Comparison of ENCODE assay signal across 19 cellular contexts in genomic region chr6:79431469-79431868, GRCh38.
DNase-seq lines count a peak whose midpoint lies in the region; ATAC-seq, FAIRE-seq and TF ChIP-seq lines count a peak whose summit lies in the region.
"Had no signal": no experiment of that assay in that cellular context is flagged by ENCODE, and none has a peak within 500 bp of the region (broad histone marks: within the 10 kb centered on the region; RNA-seq: fewer than 3 reads in every experiment).

No MANE protein-coding gene starts in this region.

- no peaks in the 10 kb centered on the region for H3K9me3 ChIP-seq in WERI-Rb-1 (ENCODE audit: severe bottlenecking)
- no peaks in the 10 kb centered on the region for H3K9me3 ChIP-seq in effector memory CD4-positive, alpha-beta T cell (ENCODE audit: control insufficient read depth, low read length)
- H3K9me3 ChIP-seq: esophagus squamous epithelium, vagina had no signal

- ATAC-seq in GM19351 (IDR thresholded peaks at IDR 0.05; ENCODE audit: unreplicated experiment) (peak; percentile 46), HG02852 (IDR thresholded peaks at IDR 0.05; ENCODE audit: unreplicated experiment) (no peak)
- ATAC-seq: natural killer cell treated with Interleukin-12 subunit alpha and Interleukin-12 subunit beta and Interleukin-15 and Interleukin-18, amount 100 ng/mL, for 72 hours had no signal

- DNase-seq in WERI-Rb-1 (peak; percentile 18), iPS-NIHi7 (ENCODE audit: extremely low spot score) (peak; percentile 60), D721Med (ENCODE audit: insufficient read length, low spot score) (no peak), HUDEP-2 (lab: John Stamatoyannopoulos, UW; ENCODE audit: unreplicated experiment in 76 of 76) (no peak)
- DNase-seq in effector memory CD4-positive, alpha-beta T cell, result no peak
- DNase-seq: activated CD4-positive, alpha-beta T cell treated with anti-CD3 and anti-CD28 coated beads, Interleukin-2, amount 10 ng/mL, durations not matched to agents 7 days and 5 days; caudate nucleus; esophagus squamous epithelium; GM23248; IMR-90; NCI-H1694; SW 1271 had no signal

- no peaks in the 10 kb centered on the region for H3K36me3 ChIP-seq in WERI-Rb-1
- H3K36me3 ChIP-seq in effector memory CD4-positive, alpha-beta T cell (ENCODE audit: control insufficient read depth, insufficient read depth, low read length), result no peaks in the 10 kb centered on the region
- H3K36me3 ChIP-seq: esophagus squamous epithelium, vagina had no signal

- TF ChIP-seq CTCF in 22Rv1 (IDR thresholded peaks at IDR 0.05) (peak; percentile 12; the same call in 1 of the 2 replicates), WERI-Rb-1 (IDR thresholded peaks at IDR 0.05; ENCODE audit: low read depth, low read length) (peak; percentile 50), D721Med (IDR thresholded peaks at IDR 0.05; ENCODE audit: insufficient read depth, missing control alignments) (no peak)

- no peaks in the 10 kb centered on the region for H3K4me1 ChIP-seq in effector memory CD4-positive, alpha-beta T cell (ENCODE audit: control insufficient read depth, insufficient read depth, low read length, poor library complexity, severe bottlenecking)
- H3K4me1 ChIP-seq: esophagus squamous epithelium, vagina had no signal

- no peak overlapping the region for H3K4me3 ChIP-seq in WERI-Rb-1 (ENCODE audit: low read depth, low read length)
- no peak overlapping the region for H3K4me3 ChIP-seq in effector memory CD4-positive, alpha-beta T cell (ENCODE audit: insufficient read depth, low read depth, low read length, poor library complexity, severe bottlenecking)
- H3K4me3 ChIP-seq: esophagus squamous epithelium, GM23248, vagina had no signal

- no peaks in the 10 kb centered on the region for H3K27me3 ChIP-seq in WERI-Rb-1 (ENCODE audit: insufficient read depth, low read depth, severe bottlenecking)
- no peaks in the 10 kb centered on the region for H3K27me3 ChIP-seq in effector memory CD4-positive, alpha-beta T cell (replicated peaks; ENCODE audit: control insufficient read depth, insufficient read depth, low read length, poor library complexity, severe bottlenecking)
- H3K27me3 ChIP-seq: esophagus squamous epithelium, vagina had no signal

- no peak for FAIRE-seq in D721Med (lab: Jason Lieb, UNC)
- FAIRE-seq: G401.6, islet of Langerhans had no signal

- H3K27ac ChIP-seq in 22Rv1, result no peak overlapping the region
- no peak overlapping the region for H3K27ac ChIP-seq in WERI-Rb-1
- H3K27ac ChIP-seq in effector memory CD4-positive, alpha-beta T cell (ENCODE audit: insufficient read depth, low read length, poor library complexity, severe bottlenecking), result no peak overlapping the region
- H3K27ac ChIP-seq: esophagus squamous epithelium, GM23248, vagina had no signal

Comparison
In these comparisons a context has a peak if more than half of its experiments do, and no peak if none do; other contexts are left out.
1. DNase-seq: peak in WERI-Rb-1 (single experiment) and iPS-NIHi7 (single experiment); none in effector memory CD4-positive, alpha-beta T cell (0 of 3), D721Med (single experiment) and HUDEP-2 (0 of 76).